Comparison of ENCODE assay signal across 22 cellular contexts in the genomic region with DNA sequence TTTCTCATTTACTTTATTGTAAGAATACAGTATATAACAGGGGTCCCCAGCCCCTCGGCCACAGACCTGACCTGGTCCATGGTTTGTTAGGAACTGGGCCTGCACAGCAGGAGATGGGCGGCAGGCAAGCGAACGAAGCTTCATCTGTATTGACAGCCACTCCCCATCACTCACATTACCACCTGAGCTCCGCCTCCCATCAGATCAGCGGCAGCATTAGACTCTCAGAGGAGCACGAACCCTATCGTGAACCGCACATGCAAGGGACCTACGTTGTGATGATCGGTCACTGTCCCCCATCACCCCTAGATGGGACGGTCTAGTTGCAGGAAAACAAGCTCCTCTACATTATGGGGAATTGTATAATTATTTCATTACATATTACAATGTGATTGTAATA.
A peak's percentile ranks its signal among the peaks of the same experiment; 100 is the strongest.
DNase-seq lines count a peak whose midpoint lies in the region; ATAC-seq, FAIRE-seq and TF ChIP-seq lines count a peak whose summit lies in the region.
"Had no signal": no experiment of that assay in that cellular context is flagged by ENCODE, and none has a peak within 500 bp of the region (broad histone marks: within the 10 kb centered on the region; RNA-seq: fewer than 3 reads in every experiment).

No MANE protein-coding gene starts in this region.

- H3K79me1 ChIP-seq in IMR-90 (ENCODE audit: low read depth in 1 of 2, low read length in 2 of 2): peaks cover 3 to 20% of the 10 kb centered on the region in 2 experiments; a peak in 3 of 4 replicates

- H2AK5ac ChIP-seq in IMR-90 (ENCODE audit: low read depth, low read length): peak overlapping the region; percentile 92

- H4K91ac ChIP-seq in IMR-90 (ENCODE audit: insufficient read depth, low read depth, low read length): peak overlapping the region; percentile 48; the same call in 1 of the 2 replicates

- no peak overlapping the region for H3K4me3 ChIP-seq in IMR-90 (ENCODE audit: insufficient read depth, low read depth, low read length)
- H3K4me3 ChIP-seq: BLaER1 had no signal

- no peak overlapping the region for H3K27ac ChIP-seq in IMR-90 (ENCODE audit: insufficient read depth, low read length)
- H3K27ac ChIP-seq: BLaER1, HL-60 had no signal

- no peaks in the 10 kb centered on the region for H4K20me1 ChIP-seq in IMR-90 (ENCODE audit: insufficient read depth, low read length)
- H4K20me1 ChIP-seq: BLaER1 had no signal

- H3K4me1 ChIP-seq in IMR-90 (ENCODE audit: control insufficient read depth, insufficient read depth, low read length): peaks cover 36% of the 10 kb centered on the region

- H3K14ac ChIP-seq in IMR-90 (replicated peaks; ENCODE audit: low read depth, low read length): peak overlapping the region; percentile 48

- TF ChIP-seq RAD21 in IMR-90 (IDR thresholded peaks at IDR 0.05; ENCODE audit: low read length): no peak

- H4K8ac ChIP-seq in IMR-90 (ENCODE audit: low read depth in 2 of 2, low read length in 2 of 2): peak overlapping the region in 1 of 2 experiments; percentile 38; a peak in 3 of 4 replicates

- WGBS in IMR-90 (ENCODE audit: extremely low coverage in 2 of 2, insufficient read length in 1 of 2), 2 experiments: 95% methylated on average over 3 of the region's 12 CpGs; no CpG with 5 or more reads in 1 of the 2 experiments

- H3K9me3 ChIP-seq in IMR-90 (ENCODE audit: control insufficient read depth, insufficient read depth, low read length): no peaks in the 10 kb centered on the region
- H3K9me3 ChIP-seq: BLaER1 had no signal

- no peak overlapping the region for H3K4me3 Mint-ChIP-seq in WTC11
- H3K4me3 Mint-ChIP-seq: CD4-positive, alpha-beta T cell; H9; IgD-negative memory B cell had no signal

- TF ChIP-seq CTCF in IMR-90 (conservative IDR thresholded peaks at IDR 0.05; ENCODE audit: low read depth, low read length) (no peak), WTC11 (IDR thresholded peaks at IDR 0.05) (no peak), GM10266 (IDR thresholded peaks at IDR 0.05; ENCODE audit: control insufficient read depth, insufficient read depth, low read depth, missing control alignments) (no peak)

- FAIRE-seq in urothelium cell line (lab: Jason Lieb, UNC): peak; percentile 53

- peak overlapping the region; percentile 30; the same call in 1 of the 2 replicates for H4K5ac ChIP-seq in IMR-90 (ENCODE audit: low read depth, low read length)

- no peak overlapping the region for H3K23ac ChIP-seq in IMR-90 (ENCODE audit: low read depth, low read length)

- ATAC-seq in IMR-90 (ENCODE audit: low read depth) (no peak), WTC11 (no peak), GM21619 (IDR thresholded peaks at IDR 0.05; ENCODE audit: unreplicated experiment) (no peak)

- no peaks in the 10 kb centered on the region for H3K36me3 ChIP-seq in IMR-90 (ENCODE audit: control insufficient read depth, insufficient read depth, low read length)
- H3K36me3 ChIP-seq: BLaER1 had no signal

- H2AK9ac ChIP-seq in IMR-90 (replicated peaks; ENCODE audit: low read depth, low read length, poor library complexity): no peak overlapping the region

- peaks cover 6% of the 10 kb centered on the region for H3K9me3 Mint-ChIP-seq in WTC11
- H3K9me3 Mint-ChIP-seq: CD4-positive, alpha-beta T cell; IgD-negative memory B cell had no signal

- dilution Hi-C loops in IMR-90 (cut with HindIII; ENCODE audit: low sequenced_read_pairs, unreplicated experiment): no loop called here

- in situ Hi-C loops in IMR-90 (cut with MboI; ENCODE audit: low sequenced_read_pairs): no loop called here

- DNase-seq in ELF-1 (ENCODE audit: low read depth, low spot score) (peak; percentile 17), IMR-90 (no peak), WTC11 (ENCODE audit: low spot score) (peak; percentile 21), urothelium cell line (ENCODE audit: low spot score) (no peak), EL (no peak), GM10266 (ENCODE audit: extremely low spot score) (no peak)
- DNase-seq: ACHN; CD4-positive, alpha-beta T cell; GF-D8; H9; Karpas-422; NCI-H1417; NCI-H187; NCI-H446; NCI-H69; NK-92 treated with Interleukin-12 subunit alpha and Interleukin-12 subunit beta, amount 100 ng/mL, for 24 hours; Right ventricle myocardium superior; T-helper 9 cell had no signal

- no peak overlapping the region for H3K27ac Mint-ChIP-seq in WTC11
- H3K27ac Mint-ChIP-seq: CD4-positive, alpha-beta T cell; H9; IgD-negative memory B cell had no signal

- no peaks in the 10 kb centered on the region for H3K27me3 Mint-ChIP-seq in WTC11 (ENCODE audit: low read depth)
- H3K27me3 Mint-ChIP-seq: CD4-positive, alpha-beta T cell; IgD-negative memory B cell had no signal

- peak overlapping the region; percentile 49 for H2BK120ac ChIP-seq in IMR-90 (ENCODE audit: low read depth, low read length)

- peak overlapping the region; percentile 61; the same call in 1 of the 2 replicates for H3K18ac ChIP-seq in IMR-90 (ENCODE audit: low read depth, low read length)

- no peaks in the 10 kb centered on the region for H3K27me3 ChIP-seq in IMR-90 (ENCODE audit: control insufficient read depth, insufficient read depth, low read length)
- H3K27me3 ChIP-seq: BLaER1 had no signal

- CTCF ChIA-PET in IMR-90 (lab: Yijun Ruan, JAX) (no interaction called here), WTC11 (lab: Charles Lee) (interaction anchor here (1.0 to 1.4 kb wide), 2 partner anchors 121 to 125 kb away, joined by 3 to 8 read pairs; no protein-coding TSS in a partner anchor)

- BruUV-seq in IMR-90 (replicated peaks; lab: Mats Ljungman, UMichigan): no TSS peak

- peak overlapping the region; percentile 38 for H2BK5ac ChIP-seq in IMR-90 (ENCODE audit: low read depth, low read length, poor library complexity, severe bottlenecking)

- POLR2A ChIA-PET in IMR-90 (lab: Charles Lee; ENCODE audit: unreplicated experiment): no interaction called here
- POLR2A ChIA-PET in WTC11 (lab: Charles Lee): interaction anchor here (0.6 kb wide), 2 partner anchors 279 to 626 kb away, joined by 3 read pairs; no protein-coding TSS in a partner anchor

- intact Hi-C loops in IMR-90 (cut with micrococcal nuclease): loop anchor here (5.0 kb wide), 1 partner anchor 90 kb away; no protein-coding TSS in a partner anchor

- peak overlapping the region; percentile 69; the same call in 1 of the 2 replicates for H2BK20ac ChIP-seq in IMR-90 (ENCODE audit: low read depth, low read length)

- H3K4me1 Mint-ChIP-seq in WTC11: no peaks in the 10 kb centered on the region; the same call in 1 of the 2 replicates
- H3K4me1 Mint-ChIP-seq: IgD-negative memory B cell had no signal

- no peak overlapping the region for H3K56ac ChIP-seq in IMR-90 (ENCODE audit: extremely low read depth, insufficient read depth, low read length)

- peak overlapping the region; percentile 84 for H3K4ac ChIP-seq in IMR-90 (ENCODE audit: low read depth, low read length)

- no peaks in the 10 kb centered on the region for H3K36me3 Mint-ChIP-seq in WTC11

- H2BK15ac ChIP-seq in IMR-90 (ENCODE audit: low read depth, low read length): peak overlapping the region; percentile 89; the same call in 2 of the 3 replicates

- H3K9ac ChIP-seq in IMR-90 (ENCODE audit: low read depth, low read length): no peak overlapping the region
- H3K9ac ChIP-seq: BLaER1 had no signal

- peaks cover 30% of the 10 kb centered on the region for H3K9me1 ChIP-seq in IMR-90 (ENCODE audit: insufficient read depth, low read length)

- peak overlapping the region; percentile 59 for H2AFZ ChIP-seq in IMR-90 (replicated peaks; ENCODE audit: low read length, poor library complexity)

- no peak for TF ChIP-seq POLR2A in IMR-90 (IDR thresholded peaks at IDR 0.05; ENCODE audit: low read depth, low read length)

- H3K4me2 ChIP-seq in IMR-90 (ENCODE audit: low read depth, low read length): no peak overlapping the region
- H3K4me2 ChIP-seq: BLaER1 had no signal

TF ChIP-seq in IMR-90, 13 proteins besides CTCF, POLR2A, EP300 and RAD21:
- no peak for TF ChIP-seq RFX5 (IDR thresholded peaks at IDR 0.05; ENCODE audit: low read depth, low read length)

TF ChIP-seq in WTC11, 78 proteins besides CTCF, POLR2A, EP300 and RAD21 (continues in another document):
- no peak for TF ChIP-seq KAT7 (CRISPR knock-in tag; IDR thresholded peaks at IDR 0.05; ENCODE audit: borderline replicate concordance)
- no peak for TF ChIP-seq JUN (CRISPR knock-in tag; IDR thresholded peaks at IDR 0.05)
- TF ChIP-seq MYBL2 (CRISPR knock-in tag; IDR thresholded peaks at IDR 0.05): no peak
- TF ChIP-seq MXD4 (CRISPR knock-in tag; IDR thresholded peaks at IDR 0.05; ENCODE audit: borderline replicate concordance): no peak
- TF ChIP-seq, protein P1, sequence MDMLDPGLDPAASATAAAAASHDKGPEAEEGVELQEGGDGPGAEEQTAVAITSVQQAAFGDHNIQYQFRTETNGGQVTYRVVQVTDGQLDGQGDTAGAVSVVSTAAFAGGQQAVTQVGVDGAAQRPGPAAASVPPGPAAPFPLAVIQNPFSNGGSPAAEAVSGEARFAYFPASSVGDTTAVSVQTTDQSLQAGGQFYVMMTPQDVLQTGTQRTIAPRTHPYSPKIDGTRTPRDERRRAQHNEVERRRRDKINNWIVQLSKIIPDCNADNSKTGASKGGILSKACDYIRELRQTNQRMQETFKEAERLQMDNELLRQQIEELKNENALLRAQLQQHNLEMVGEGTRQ (CRISPR knock-in tag; IDR thresholded peaks at IDR 0.05): no peak
- TF ChIP-seq, protein P2, sequence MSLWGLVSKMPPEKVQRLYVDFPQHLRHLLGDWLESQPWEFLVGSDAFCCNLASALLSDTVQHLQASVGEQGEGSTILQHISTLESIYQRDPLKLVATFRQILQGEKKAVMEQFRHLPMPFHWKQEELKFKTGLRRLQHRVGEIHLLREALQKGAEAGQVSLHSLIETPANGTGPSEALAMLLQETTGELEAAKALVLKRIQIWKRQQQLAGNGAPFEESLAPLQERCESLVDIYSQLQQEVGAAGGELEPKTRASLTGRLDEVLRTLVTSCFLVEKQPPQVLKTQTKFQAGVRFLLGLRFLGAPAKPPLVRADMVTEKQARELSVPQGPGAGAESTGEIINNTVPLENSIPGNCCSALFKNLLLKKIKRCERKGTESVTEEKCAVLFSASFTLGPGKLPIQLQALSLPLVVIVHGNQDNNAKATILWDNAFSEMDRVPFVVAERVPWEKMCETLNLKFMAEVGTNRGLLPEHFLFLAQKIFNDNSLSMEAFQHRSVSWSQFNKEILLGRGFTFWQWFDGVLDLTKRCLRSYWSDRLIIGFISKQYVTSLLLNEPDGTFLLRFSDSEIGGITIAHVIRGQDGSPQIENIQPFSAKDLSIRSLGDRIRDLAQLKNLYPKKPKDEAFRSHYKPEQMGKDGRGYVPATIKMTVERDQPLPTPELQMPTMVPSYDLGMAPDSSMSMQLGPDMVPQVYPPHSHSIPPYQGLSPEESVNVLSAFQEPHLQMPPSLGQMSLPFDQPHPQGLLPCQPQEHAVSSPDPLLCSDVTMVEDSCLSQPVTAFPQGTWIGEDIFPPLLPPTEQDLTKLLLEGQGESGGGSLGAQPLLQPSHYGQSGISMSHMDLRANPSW (CRISPR knock-in tag; conservative IDR thresholded peaks at IDR 0.05; ENCODE audit: low read depth): no peak
- no peak for TF ChIP-seq NFE2L1 (CRISPR knock-in tag; IDR thresholded peaks at IDR 0.05)

Comparison
In these comparisons a context has a peak if more than half of its experiments do, and no peak if none do; other contexts are left out.
1. DNase-seq: peak in ELF-1 (single experiment) and WTC11 (single experiment); none in IMR-90 (single experiment), urothelium cell line (single experiment), EL (single experiment) and GM10266 (single experiment).